Comparison of ENCODE assay signal across 14 cellular contexts in genomic region chr12:79911889-79912656, GRCh38. TPM values are rescaled to one million over a fixed set of nuclear protein-coding genes. Genes with fewer than 3 reads are reported as not detected.
DNase-seq lines count a peak whose midpoint lies in the region; ATAC-seq and TF ChIP-seq lines count a peak whose summit lies in the region.
"Had no signal": no experiment of that assay in that cellular context is flagged by ENCODE, and none has a peak within 500 bp of the region (broad histone marks: within the 10 kb centered on the region; RNA-seq: fewer than 3 reads in every experiment).

No MANE protein-coding gene starts in this region.

- H3K79me2 ChIP-seq in trophoblast cell (ENCODE audit: control insufficient read depth, insufficient read depth, low read length, poor library complexity): peaks cover 4% of the 10 kb centered on the region

- peaks cover 13% of the 10 kb centered on the region for H3K4me1 Mint-ChIP-seq in endodermal cell

- no peak for TF ChIP-seq CTCF in endodermal cell (conservative IDR thresholded peaks at IDR 0.05)

- no peak overlapping the region for H2AFZ ChIP-seq in trophoblast cell (ENCODE audit: insufficient read depth, low read length, poor library complexity)

- peak; percentile 64 for DNase-seq in M059J (ENCODE audit: low read depth)
- DNase-seq in endodermal cell: no peak
- peak; percentile 25 to 56 for DNase-seq in trophoblast cell
- DNase-seq in HuH-7 (ENCODE audit: low spot score): no peak
- no peak for DNase-seq in activated CD4-positive, alpha-beta T cell treated with anti-CD3 and anti-CD28 coated beads, Interleukin-2, amount 50 U/mL, for 1 hour
- no peak for DNase-seq in left lobe of liver (ENCODE audit: low spot score)
- DNase-seq: activated CD8-positive, alpha-beta memory T cell treated with anti-CD3 and anti-CD28 coated beads for 24 hours; cerebellar nuclear complex; GDM1; KBM-7; occipital lobe; thyroid gland had no signal

- H3K9ac ChIP-seq in endodermal cell (ENCODE audit: extremely low read depth, low read length, poor library complexity, severe bottlenecking) (no peak overlapping the region), trophoblast cell (ENCODE audit: low read length) (no peak overlapping the region)

- ATAC-seq in GM18858 (IDR thresholded peaks at IDR 0.05; ENCODE audit: unreplicated experiment) (peak; percentile 39), HG02642 (IDR thresholded peaks at IDR 0.05; ENCODE audit: poor library complexity, unreplicated experiment) (no peak), left lobe of liver (no peak)

- H3K36me3 Mint-ChIP-seq in endodermal cell (ENCODE audit: low read depth): no peaks in the 10 kb centered on the region

- H3K27me3 Mint-ChIP-seq in endodermal cell (ENCODE audit: insufficient read depth): no peaks in the 10 kb centered on the region

- H3K14ac ChIP-seq in trophoblast cell (ENCODE audit: low read length): no peak overlapping the region

- H3K9me3 ChIP-seq in endodermal cell (ENCODE audit: control insufficient read depth, low read length) (no peaks in the 10 kb centered on the region), trophoblast cell (ENCODE audit: insufficient read depth, low read depth, low read length) (no peaks in the 10 kb centered on the region)
- H3K9me3 ChIP-seq: thyroid gland had no signal

- H4K8ac ChIP-seq in trophoblast cell (ENCODE audit: low read depth, low read length): no peak overlapping the region

- H4K12ac ChIP-seq in trophoblast cell (ENCODE audit: low read depth, low read length): no peak overlapping the region

- no peak overlapping the region for H3K4me3 ChIP-seq in endodermal cell (ENCODE audit: low read length)
- no peak overlapping the region for H3K4me3 ChIP-seq in trophoblast cell (ENCODE audit: low read depth, low read length)
- H3K4me3 ChIP-seq: thyroid gland had no signal

- H3K9me3 Mint-ChIP-seq in endodermal cell: no peaks in the 10 kb centered on the region

- H3K18ac ChIP-seq in trophoblast cell (ENCODE audit: low read length): no peak overlapping the region

- H2BK12ac ChIP-seq in trophoblast cell (ENCODE audit: low read length): no peak overlapping the region

- no peak overlapping the region for H3K4me2 ChIP-seq in trophoblast cell (ENCODE audit: low read length)

- H3K27ac Mint-ChIP-seq in endodermal cell: peak overlapping the region; percentile 29

- H4K91ac ChIP-seq in trophoblast cell (ENCODE audit: low read depth, low read length): no peak overlapping the region

- H3K27ac ChIP-seq in endodermal cell (ENCODE audit: low read depth, low read length): no peak overlapping the region
- H3K27ac ChIP-seq in trophoblast cell (ENCODE audit: low read depth, low read length): no peak overlapping the region
- H3K27ac ChIP-seq: thyroid gland had no signal

- H3K79me1 ChIP-seq in trophoblast cell (ENCODE audit: low read length): no peaks in the 10 kb centered on the region

- H3K23ac ChIP-seq in trophoblast cell (ENCODE audit: low read length): no peak overlapping the region

- H2AK5ac ChIP-seq in trophoblast cell (ENCODE audit: low read length): no peak overlapping the region

- no peak overlapping the region for H3K4me3 Mint-ChIP-seq in endodermal cell

- no peaks in the 10 kb centered on the region for H3K27me3 ChIP-seq in endodermal cell (ENCODE audit: control insufficient read depth, insufficient read depth, low read length, poor library complexity, severe bottlenecking)
- no peaks in the 10 kb centered on the region for H3K27me3 ChIP-seq in trophoblast cell (ENCODE audit: insufficient read depth, low read length)
- H3K27me3 ChIP-seq: thyroid gland had no signal

- no peak overlapping the region for H2BK5ac ChIP-seq in trophoblast cell (ENCODE audit: low read depth, low read length, poor library complexity)

- WGBS in endodermal cell (ENCODE audit: insufficient coverage in 1 of 2, insufficient read length in 1 of 2), 2 experiments: 87 to 100% methylated on average over 2 to 6 of the region's 6 CpGs
- 100% methylated on average over 1 of the region's 6 CpGs for WGBS in trophoblast cell (ENCODE audit: extremely low coverage, insufficient coverage, insufficient read length)

- H3K36me3 ChIP-seq in endodermal cell (ENCODE audit: control insufficient read depth, insufficient read depth, low read length) (peaks cover 11% of the 10 kb centered on the region), trophoblast cell (ENCODE audit: control insufficient read depth in 1 of 2, insufficient read depth in 2 of 2, low read length in 2 of 2) (peaks cover 0 to 4% of the 10 kb centered on the region in 2 experiments)
- H3K36me3 ChIP-seq: thyroid gland had no signal

- H2BK120ac ChIP-seq in trophoblast cell (ENCODE audit: insufficient read depth, low read length, poor library complexity): no peak overlapping the region

- H3K4ac ChIP-seq in trophoblast cell (ENCODE audit: low read depth, low read length): peak overlapping the region; percentile 55

- H3K4me1 ChIP-seq in endodermal cell (ENCODE audit: control insufficient read depth, insufficient read depth, low read length) (peaks cover 4% of the 10 kb centered on the region), trophoblast cell (ENCODE audit: control insufficient read depth in 1 of 2, insufficient read depth in 2 of 2, low read length in 2 of 2) (peaks cover 0 to 4% of the 10 kb centered on the region in 2 experiments)

RNA-seq across cellular contexts. Expression of gene PPP1R12A, which starts 22.8 kb away (rescaled TPM):
- 40.7 and 68.5 TPM in 2 replicates for total RNA-seq in M059J (2014; rRNA removed; shearing (Covaris generic))
- total RNA-seq in endodermal cell (10 to 100 TPM; 80.0 to 94.7 TPM), left lobe of liver (15.6 TPM)
- polyA plus RNA-seq in endodermal cell (2013, experiment 1 of 2): 47.6 TPM
- 55.4 TPM for polyA plus RNA-seq in endodermal cell (2013, experiment 2 of 2)
- polyA plus RNA-seq in trophoblast cell (2013): 142 and 152 TPM in 2 replicates

Comparison
In these comparisons a context has a peak if more than half of its experiments do, and no peak if none do; other contexts are left out.
1. DNase-seq: peak in M059J (single experiment) and trophoblast cell (2 of 2); none in endodermal cell (single experiment), HuH-7 (single experiment), activated CD4-positive, alpha-beta T cell treated with anti-CD3 and anti-CD28 coated beads, Interleukin-2, amount 50 U/mL, for 1 hour (single experiment) and left lobe of liver (single experiment).